8 cellular contexts compared by ENCODE assay signal in genomic region chr10:103678104-103678526, GRCh38.
DNase-seq lines count a peak whose midpoint lies in the region; ATAC-seq and TF ChIP-seq lines count a peak whose summit lies in the region.

No MANE protein-coding gene starts in this region.

- peak overlapping the region; percentile 67 for H3K27ac ChIP-seq in subcutaneous abdominal adipose tissue (ENCODE audit: low read depth, low read length)

- H3K9me3 ChIP-seq in subcutaneous abdominal adipose tissue (ENCODE audit: control insufficient read depth in 5 of 5, low read length in 5 of 5), result no peaks in the 10 kb centered on the region

- H3K4me3 ChIP-seq in fibroblast of pulmonary artery (replicated peaks; ENCODE audit: low read depth, low read length) (peak overlapping the region; percentile 41), subcutaneous abdominal adipose tissue (ENCODE audit: low read depth in 1 of 5, low read length in 5 of 5) (peak overlapping the region in 4 of 5 donors; percentile 14 to 44 (median 28))

- H3K4me1 ChIP-seq in subcutaneous abdominal adipose tissue (ENCODE audit: control insufficient read depth in 5 of 5, insufficient read depth in 5 of 5, low read length in 5 of 5), result peaks cover 10 to 77% (median 40%) of the 10 kb centered on the region in 5 donors

- H3K9ac ChIP-seq in subcutaneous abdominal adipose tissue (ENCODE audit: low read length in 5 of 5), result peak overlapping the region in 2 of 5 donors; percentile 64 to 68

- no peaks in the 10 kb centered on the region for H3K36me3 ChIP-seq in subcutaneous abdominal adipose tissue (ENCODE audit: control insufficient read depth in 5 of 5, insufficient read depth in 5 of 5, low read length in 5 of 5)

- peak; percentile 99 for DNase-seq in EL
- DNase-seq in NCI-H2227 treated with DMSO at 0.1 percent for 48 hours (lab: John Stamatoyannopoulos, UW), result peak; percentile 63
- peak; percentile 76 for DNase-seq in activated T-helper 1 cell treated with Interleukin-2 at 50 U/mL for 16 hours (ENCODE audit: low read depth)
- DNase-seq in fibroblast of pulmonary artery (ENCODE audit: low read depth), result peak; percentile 98
- peak; percentile 95 for DNase-seq in non-pigmented ciliary epithelial cell (ENCODE audit: low read depth)
- DNase-seq in NCI-H1105 treated with DMSO at 0.1 percent for 48 hours (lab: John Stamatoyannopoulos, UW), result no peak

- no peaks in the 10 kb centered on the region for H3K27me3 ChIP-seq in subcutaneous abdominal adipose tissue (ENCODE audit: control insufficient read depth in 5 of 5, insufficient read depth in 4 of 5, low read length in 5 of 5)

- peak; percentile 88 for ATAC-seq in GM21737 (IDR thresholded peaks at IDR 0.05; ENCODE audit: unreplicated experiment)

- TF ChIP-seq CTCF in fibroblast of pulmonary artery (IDR thresholded peaks at IDR 0.05; ENCODE audit: low read length, missing control alignments), result no peak
